ENCODE assay signal across 22 cellular contexts in genomic region chr4:52249583-52249982, GRCh38.
"Had no signal": no experiment of that assay in that cellular context is flagged by ENCODE, and none has a peak within 500 bp of the region (broad histone marks: within the 10 kb centered on the region; RNA-seq: fewer than 3 reads in every experiment).

No MANE protein-coding gene starts in this region.

- H3K27ac ChIP-seq: KMS-11, PC-9 had no signal

- H3K4me3 ChIP-seq: PC-9 had no signal

- DNase-seq: activated CD4-positive, alpha-beta T cell treated with anti-CD3 and anti-CD28 coated beads for 48 hours; activated CD4-positive, alpha-beta T cell treated with anti-CD3 and anti-CD28 coated beads, Interleukin-2, amount 50 U/mL, for 4 hours; activated CD4-positive, CD25-positive, alpha-beta regulatory T cell treated with anti-CD3 and anti-CD28 coated beads, Interleukin-2, amount 50 U/mL, for 72 hours; activated CD8-positive, alpha-beta memory T cell treated with anti-CD3 and anti-CD28 coated beads, Interleukin-2, amount 50 U/mL, for 48 hours; activated CD8-positive, alpha-beta T cell treated with anti-CD3 and anti-CD28 coated beads, Interleukin-2, amount 10 ng/mL, durations not matched to agents 7 days and 5 days; activated naive CD4-positive, alpha-beta T cell; activated T-cell treated with anti-CD3 and anti-CD28 coated beads, Interleukin-2, amount 50 U/mL, for 1 hour; MM.1S; NCI-H1048; NCI-H146; NCI-H2081 treated with DMSO at 0.1 percent for 48 hours; NCI-H2227 treated with DMSO at 0.1 percent for 48 hours; NCI-H524 treated with DMSO at 0.1 percent for 48 hours; NCI-H748 treated with DMSO at 0.1 percent for 48 hours; SIG-M5; T-helper 17 cell; T-helper 9 cell had no signal

- H3K4me1 Mint-ChIP-seq: activated naive CD4-positive, alpha-beta T cell treated with anti-CD3 and anti-CD28 coated beads, Interleukin-2, amount 50 U/mL, for 24 hours; central memory CD8-positive, alpha-beta T cell; T-helper 17 cell had no signal

- H3K27ac Mint-ChIP-seq: activated CD8-positive, alpha-beta T cell treated with anti-CD3 and anti-CD28 coated beads, Interleukin-2, amount 10 ng/mL, durations not matched to agents 7 days and 5 days; activated naive CD4-positive, alpha-beta T cell treated with anti-CD3 and anti-CD28 coated beads, Interleukin-2, amount 50 U/mL, for 24 hours; T-helper 17 cell; WTC11 had no signal

- ATAC-seq: activated CD8-positive, alpha-beta T cell treated with anti-CD3 and anti-CD28 coated beads, Interleukin-2, amount 10 ng/mL, durations not matched to agents 7 days and 5 days; T-helper 17 cell; WTC11 had no signal

- H3K4me2 ChIP-seq: KMS-11, PC-9 had no signal

- H3K4me3 Mint-ChIP-seq: activated CD8-positive, alpha-beta T cell treated with anti-CD3 and anti-CD28 coated beads, Interleukin-2, amount 10 ng/mL, durations not matched to agents 7 days and 5 days; activated naive CD4-positive, alpha-beta T cell treated with anti-CD3 and anti-CD28 coated beads, Interleukin-2, amount 50 U/mL, for 24 hours; central memory CD8-positive, alpha-beta T cell; T-helper 17 cell; WTC11 had no signal

- H3K9me3 Mint-ChIP-seq: activated naive CD4-positive, alpha-beta T cell treated with anti-CD3 and anti-CD28 coated beads, Interleukin-2, amount 50 U/mL, for 24 hours had no signal

- H3K36me3 Mint-ChIP-seq: activated naive CD4-positive, alpha-beta T cell treated with anti-CD3 and anti-CD28 coated beads, Interleukin-2, amount 50 U/mL, for 24 hours had no signal

- H3K27me3 Mint-ChIP-seq: activated naive CD4-positive, alpha-beta T cell treated with anti-CD3 and anti-CD28 coated beads, Interleukin-2, amount 50 U/mL, for 24 hours; central memory CD8-positive, alpha-beta T cell; T-helper 17 cell had no signal
